23 cellular contexts compared by ENCODE assay signal in genomic region chr6:162372092-162372491, GRCh38.
"Had no signal": no experiment of that assay in that cellular context is flagged by ENCODE, and none has a peak within 500 bp of the region (broad histone marks: within the 10 kb centered on the region; RNA-seq: fewer than 3 reads in every experiment).

No MANE protein-coding gene starts in this region.

- H3K9me3 ChIP-seq: gastrocnemius medialis, heart left ventricle, left lung, psoas muscle, thoracic aorta, tibial nerve, upper lobe of left lung had no signal

- H3K36me3 ChIP-seq: gastrocnemius medialis, heart left ventricle, left lung, neural progenitor cell, spleen, thoracic aorta, upper lobe of left lung had no signal

- H3K4me3 Mint-ChIP-seq: natural killer cell treated with Interleukin-12 subunit alpha and Interleukin-12 subunit beta and Interleukin-15 and Interleukin-18, amount 100 ng/mL, for 72 hours; neural progenitor cell; stimulated activated memory B cell treated with anti-CD40 and anti-IgM and Interleukin-4, amounts not matched to agents 10 μg/mL and 1 μg/mL and 100 μg/mL, for 72 hours had no signal

- H3K9ac ChIP-seq: neural progenitor cell, parathyroid adenoma had no signal

- H3K36me3 Mint-ChIP-seq: natural killer cell treated with Interleukin-12 subunit alpha and Interleukin-12 subunit beta and Interleukin-15 and Interleukin-18, amount 100 ng/mL, for 72 hours; neural progenitor cell had no signal

- H3K4me1 Mint-ChIP-seq: neural progenitor cell; stimulated activated memory B cell treated with anti-CD40 and anti-IgM and Interleukin-4, amounts not matched to agents 10 μg/mL and 1 μg/mL and 100 μg/mL, for 72 hours had no signal

- H3K9me3 Mint-ChIP-seq: stimulated activated memory B cell treated with anti-CD40 and anti-IgM and Interleukin-4, amounts not matched to agents 10 μg/mL and 1 μg/mL and 100 μg/mL, for 72 hours had no signal

- H3K4me1 ChIP-seq: gastrocnemius medialis, left lung, parathyroid adenoma, psoas muscle, spleen, tibial nerve, upper lobe of left lung had no signal

- DNase-seq: cortex of kidney; effector CD4-positive, alpha-beta T cell; foreskin fibroblast; gastrocnemius medialis; heart left ventricle; kidney; left lung; mesendoderm; psoas muscle; right cardiac atrium; spleen; stimulated activated CD4-positive, alpha-beta T cell treated with anti-CD3 and anti-CD28 coated beads, Interleukin-4, amount 100 ng/mL, for 4 hours; stimulated activated naive CD8-positive, alpha-beta T cell treated with anti-CD3 and anti-CD28 coated beads, Interleukin-15, Interleukin-2, amounts not matched to agents 100 U/mL and 50 U/mL, for 24 hours; substantia nigra; upper lobe of left lung had no signal

- H3K27ac ChIP-seq: gastrocnemius medialis, heart left ventricle, hepatocyte, left lung, neural progenitor cell, parathyroid adenoma, psoas muscle, skin epidermis, spleen, thoracic aorta, tibial nerve, upper lobe of left lung had no signal

- H2AFZ ChIP-seq: hepatocyte, neural progenitor cell, parathyroid adenoma had no signal

- H3K4me2 ChIP-seq: hepatocyte, neural progenitor cell had no signal

- H3K27me3 ChIP-seq: gastrocnemius medialis, heart left ventricle, hepatocyte, left lung, neural progenitor cell, spleen, tibial nerve, upper lobe of left lung had no signal

- ATAC-seq: heart left ventricle; left lung; natural killer cell treated with Interleukin-12 subunit alpha and Interleukin-12 subunit beta and Interleukin-15 and Interleukin-18, amount 100 ng/mL, for 72 hours; right cardiac atrium; stimulated activated memory B cell treated with anti-CD40 and anti-IgM and Interleukin-4, amounts not matched to agents 10 μg/mL and 1 μg/mL and 100 μg/mL, for 72 hours; stimulated activated naive CD8-positive, alpha-beta T cell treated with anti-CD3 and anti-CD28 coated beads, Interleukin-15, Interleukin-2, amounts not matched to agents 100 U/mL and 50 U/mL, for 24 hours had no signal

- H3K27ac Mint-ChIP-seq: natural killer cell treated with Interleukin-12 subunit alpha and Interleukin-12 subunit beta and Interleukin-15 and Interleukin-18, amount 100 ng/mL, for 72 hours; neural progenitor cell; stimulated activated memory B cell treated with anti-CD40 and anti-IgM and Interleukin-4, amounts not matched to agents 10 μg/mL and 1 μg/mL and 100 μg/mL, for 72 hours had no signal

- H3K4me3 ChIP-seq: gastrocnemius medialis, heart left ventricle, hepatocyte, left lung, neural progenitor cell, psoas muscle, skin epidermis, spleen, thoracic aorta, tibial nerve, upper lobe of left lung had no signal

- H3K27me3 Mint-ChIP-seq: natural killer cell treated with Interleukin-12 subunit alpha and Interleukin-12 subunit beta and Interleukin-15 and Interleukin-18, amount 100 ng/mL, for 72 hours; stimulated activated memory B cell treated with anti-CD40 and anti-IgM and Interleukin-4, amounts not matched to agents 10 μg/mL and 1 μg/mL and 100 μg/mL, for 72 hours had no signal
